25 cellular contexts compared by ENCODE assay signal in the genomic region with DNA sequence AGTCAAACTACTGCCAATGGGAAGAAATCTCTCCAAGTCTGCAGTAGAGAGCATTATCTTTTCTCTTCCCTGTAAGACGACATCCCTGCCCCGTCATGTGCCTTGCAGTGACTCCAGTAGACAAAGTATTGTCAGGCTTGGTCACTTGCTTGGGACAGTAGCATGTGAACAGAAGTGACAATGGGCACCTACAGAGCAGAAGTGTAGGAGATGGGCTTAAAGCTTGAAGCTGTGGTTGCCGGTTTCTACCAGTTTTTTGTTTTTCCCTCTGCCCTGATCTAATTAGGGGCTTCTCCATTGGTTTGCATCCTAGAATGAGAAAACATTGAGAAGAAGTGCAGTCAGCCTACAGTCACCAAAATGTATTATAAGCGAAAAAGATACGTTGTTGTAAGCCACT. TPM values are rescaled to one million over a fixed set of nuclear protein-coding genes. Genes with fewer than 3 reads are reported as not detected.
"Had no signal": no experiment of that assay in that cellular context is flagged by ENCODE, and none has a peak within 500 bp of the region (broad histone marks: within the 10 kb centered on the region; RNA-seq: fewer than 3 reads in every experiment).

No MANE protein-coding gene starts in this region.

- H3K9me3 ChIP-seq: breast epithelium, gastroesophageal sphincter, psoas muscle, transverse colon, uterus had no signal

- H3K36me3 Mint-ChIP-seq: activated CD4-positive, alpha-beta memory T cell treated with anti-CD3 and anti-CD28 coated beads for 36 hours; naive thymus-derived CD8-positive, alpha-beta T cell had no signal

- ATAC-seq: activated CD4-positive, CD25-positive, alpha-beta regulatory T cell treated with anti-CD3 and anti-CD28 coated beads, Interleukin-2, amount 50 U/mL, for 24 hours; activated T-cell treated with anti-CD3 and anti-CD28 coated beads, Interleukin-2, amount 50 U/mL, for 4 hours; activated T-helper 17 cell treated with anti-CD3 and anti-CD28 coated beads, Interleukin-2, amount 50 U/mL, for 72 hours; gastroesophageal sphincter; left colon; naive thymus-derived CD8-positive, alpha-beta T cell had no signal

- H3K4me1 Mint-ChIP-seq: activated T-helper 17 cell treated with anti-CD3 and anti-CD28 coated beads, Interleukin-2, amount 50 U/mL, for 72 hours; naive thymus-derived CD8-positive, alpha-beta T cell had no signal

- H3K9me3 Mint-ChIP-seq: activated CD4-positive, alpha-beta memory T cell treated with anti-CD3 and anti-CD28 coated beads for 36 hours; activated T-cell treated with anti-CD3 and anti-CD28 coated beads, Interleukin-2, amount 50 U/mL, for 4 hours; activated T-helper 17 cell treated with anti-CD3 and anti-CD28 coated beads, Interleukin-2, amount 50 U/mL, for 72 hours had no signal

- DNase-seq: activated CD4-positive, alpha-beta memory T cell treated with anti-CD3 and anti-CD28 coated beads for 36 hours; activated CD4-positive, alpha-beta T cell treated with anti-CD3 and anti-CD28 coated beads for 48 hours; activated gamma-delta T cell treated with Interleukin-2 at 50 U/mL for 16 hours; activated naive CD4-positive, alpha-beta T cell treated with anti-CD3 and anti-CD28 coated beads, Interleukin-2, amount 50 U/mL, for 16 hours; activated T-cell treated with anti-CD3 and anti-CD28 coated beads, Interleukin-2, amount 50 U/mL, for 4 hours; amniotic stem cell; central memory CD4-positive, alpha-beta T cell; dermis blood vessel endothelial cell; effector CD8-positive, alpha-beta T cell; erythroblast; left colon; naive thymus-derived CD8-positive, alpha-beta T cell; occipital lobe; psoas muscle; stimulated activated CD4-positive, alpha-beta T cell treated with anti-CD3 and anti-CD28 coated beads, Interleukin-15, amount 100 ng/mL, for 24 hours; stimulated activated CD4-positive, alpha-beta T cell treated with anti-CD3 and anti-CD28 coated beads, Interleukin-2, amount 100 ng/mL, for 24 hours; stimulated activated naive CD4-positive, alpha-beta T cell treated with Interleukin-2 at 50 U/mL for 16 hours; transverse colon; uterus had no signal

- H3K4me2 ChIP-seq: neural progenitor cell had no signal

- H3K27me3 Mint-ChIP-seq: activated T-helper 17 cell treated with anti-CD3 and anti-CD28 coated beads, Interleukin-2, amount 50 U/mL, for 72 hours had no signal

- H3K4me3 Mint-ChIP-seq: activated CD4-positive, alpha-beta memory T cell treated with anti-CD3 and anti-CD28 coated beads for 36 hours; activated T-cell treated with anti-CD3 and anti-CD28 coated beads, Interleukin-2, amount 50 U/mL, for 4 hours; activated T-helper 17 cell treated with anti-CD3 and anti-CD28 coated beads, Interleukin-2, amount 50 U/mL, for 72 hours; naive thymus-derived CD8-positive, alpha-beta T cell; neural progenitor cell had no signal

- H3K27ac Mint-ChIP-seq: activated CD4-positive, alpha-beta memory T cell treated with anti-CD3 and anti-CD28 coated beads for 36 hours; activated T-helper 17 cell treated with anti-CD3 and anti-CD28 coated beads, Interleukin-2, amount 50 U/mL, for 72 hours; naive thymus-derived CD8-positive, alpha-beta T cell; neural progenitor cell had no signal

- H3K27me3 ChIP-seq: breast epithelium, gastroesophageal sphincter, neural progenitor cell, transverse colon, uterus had no signal

- H3K79me2 ChIP-seq: parathyroid adenoma had no signal

- H3K4me3 ChIP-seq: breast epithelium, gastroesophageal sphincter, neural progenitor cell, psoas muscle, transverse colon, uterus had no signal

- H3K36me3 ChIP-seq: breast epithelium, neural progenitor cell, transverse colon, uterus had no signal

- H2AFZ ChIP-seq: neural progenitor cell, parathyroid adenoma had no signal

- H3K9ac ChIP-seq: neural progenitor cell, parathyroid adenoma had no signal

- H3K4me1 ChIP-seq: breast epithelium, parathyroid adenoma, psoas muscle, uterus had no signal

- H3K27ac ChIP-seq: gastroesophageal sphincter, neural progenitor cell, parathyroid adenoma, psoas muscle, transverse colon, uterus had no signal

RNA-seq across cellular contexts. Expression of a gene that starts 12.7 kb away (rescaled TPM):
- total RNA-seq: activated T-helper 17 cell treated with anti-CD3 and anti-CD28 coated beads, Interleukin-2, amount 50 U/mL, for 72 hours; naive thymus-derived CD8-positive, alpha-beta T cell had no signal
- polyA plus RNA-seq: naive thymus-derived CD8-positive, alpha-beta T cell had no signal
